Comparison of ENCODE assay signal across 16 cellular contexts in genomic region chr5:93674866-93675457, GRCh38.
A peak's percentile ranks its signal among the peaks of the same experiment; 100 is the strongest.
DNase-seq lines count a peak whose midpoint lies in the region; ATAC-seq and TF ChIP-seq lines count a peak whose summit lies in the region.
"Had no signal": no experiment of that assay in that cellular context is flagged by ENCODE, and none has a peak within 500 bp of the region (broad histone marks: within the 10 kb centered on the region; RNA-seq: fewer than 3 reads in every experiment).

No MANE protein-coding gene starts in this region.

- TF ChIP-seq POLR2A in prostate gland (IDR thresholded peaks at IDR 0.05) = no peak

- no peaks in the 10 kb centered on the region for H3K36me3 Mint-ChIP-seq in osteocyte (ENCODE audit: unreplicated experiment)

- no peaks in the 10 kb centered on the region for H3K36me3 ChIP-seq in prostate gland
- H3K36me3 ChIP-seq in psoas muscle (ENCODE audit: insufficient read depth in 1 of 2, low read depth in 1 of 2) = no peaks in the 10 kb centered on the region
- H3K36me3 ChIP-seq: esophagus muscularis mucosa had no signal

- H3K27ac Mint-ChIP-seq in osteocyte (ENCODE audit: unreplicated experiment) = no peak overlapping the region
- H3K27ac Mint-ChIP-seq: activated CD8-positive, alpha-beta T cell treated with anti-CD3 and anti-CD28 coated beads for 36 hours; activated naive CD8-positive, alpha-beta T cell; T-helper 2 cell treated with Interferon-gamma antibody and Interleukin-4, amounts not matched to agents 5 μg/mL and 100 μg/mL, for 36 hours had no signal

- intact Hi-C loops in prostate gland (cut with DNase I) = no loop called here
- intact Hi-C loops in psoas muscle (cut with DNase I) = no loop called here

- WGBS in prostate gland = 56% methylated on average over 1 of the region's 1 CpG
- WGBS in psoas muscle, 3 donors = 40 to 69% (median 49%) methylated on average over 1 of the region's 1 CpG

- TF ChIP-seq CTCF in osteocyte (IDR thresholded peaks at IDR 0.05) (no peak), prostate gland (IDR thresholded peaks at IDR 0.05) (no peak), psoas muscle (IDR thresholded peaks at IDR 0.05) (no peak)

- ATAC-seq in GM18519 (IDR thresholded peaks at IDR 0.05; ENCODE audit: low FRiP score, unreplicated experiment) (peak; percentile 43), GM21367 (IDR thresholded peaks at IDR 0.05; ENCODE audit: unreplicated experiment) (peak; percentile 44), HG02938 (IDR thresholded peaks at IDR 0.05; ENCODE audit: unreplicated experiment) (peak; percentile 74), HG03565 (IDR thresholded peaks at IDR 0.05; ENCODE audit: unreplicated experiment) (peak; percentile 42), psoas muscle (no peak)
- ATAC-seq: activated CD8-positive, alpha-beta T cell treated with anti-CD3 and anti-CD28 coated beads for 36 hours had no signal

- no peaks in the 10 kb centered on the region for H3K9me3 Mint-ChIP-seq in osteocyte (ENCODE audit: unreplicated experiment)
- H3K9me3 Mint-ChIP-seq: activated CD8-positive, alpha-beta T cell treated with anti-CD3 and anti-CD28 coated beads for 36 hours; T-helper 2 cell treated with Interferon-gamma antibody and Interleukin-4, amounts not matched to agents 5 μg/mL and 100 μg/mL, for 36 hours had no signal

- no peaks in the 10 kb centered on the region for H3K27me3 ChIP-seq in prostate gland (replicated peaks; ENCODE audit: insufficient read depth)
- no peaks in the 10 kb centered on the region for H3K27me3 ChIP-seq in psoas muscle (ENCODE audit: insufficient read depth in 3 of 3, low read length in 2 of 3)
- H3K27me3 ChIP-seq: esophagus muscularis mucosa had no signal

- H3K4me3 Mint-ChIP-seq in osteocyte (ENCODE audit: unreplicated experiment) = no peak overlapping the region
- H3K4me3 Mint-ChIP-seq: activated CD8-positive, alpha-beta T cell treated with anti-CD3 and anti-CD28 coated beads for 36 hours; activated naive CD8-positive, alpha-beta T cell; T-helper 2 cell treated with Interferon-gamma antibody and Interleukin-4, amounts not matched to agents 5 μg/mL and 100 μg/mL, for 36 hours had no signal

- peaks cover 24% of the 10 kb centered on the region for H3K4me1 Mint-ChIP-seq in osteocyte (ENCODE audit: unreplicated experiment)

- H3K4me3 ChIP-seq in prostate gland = no peak overlapping the region
- H3K4me3 ChIP-seq in psoas muscle = no peak overlapping the region
- H3K4me3 ChIP-seq: esophagus muscularis mucosa had no signal

- no peak for DNase-seq in osteocyte (ENCODE audit: extremely low spot score, unreplicated experiment)
- DNase-seq in prostate gland (ENCODE audit: low spot score) = no peak
- DNase-seq in psoas muscle = no peak
- no peak for DNase-seq in HCEC 1CT
- DNase-seq: activated CD8-positive, alpha-beta T cell treated with anti-CD3 and anti-CD28 coated beads for 36 hours; DND-41; Kasumi-1; NCI-H2171; stimulated activated naive CD4-positive, alpha-beta T cell had no signal

- H3K27ac ChIP-seq in prostate gland (no peak overlapping the region), psoas muscle (no peak overlapping the region)
- H3K27ac ChIP-seq: esophagus muscularis mucosa had no signal

- no peaks in the 10 kb centered on the region for H3K27me3 Mint-ChIP-seq in osteocyte (ENCODE audit: unreplicated experiment)
- H3K27me3 Mint-ChIP-seq: activated CD8-positive, alpha-beta T cell treated with anti-CD3 and anti-CD28 coated beads for 36 hours; activated naive CD8-positive, alpha-beta T cell had no signal

- H3K4me1 ChIP-seq in prostate gland (replicated peaks) = no peaks in the 10 kb centered on the region
- H3K4me1 ChIP-seq in psoas muscle = peaks cover 13% of the 10 kb centered on the region

- no peaks in the 10 kb centered on the region for H3K9me3 ChIP-seq in prostate gland
- H3K9me3 ChIP-seq in psoas muscle = no peaks in the 10 kb centered on the region
- H3K9me3 ChIP-seq: esophagus muscularis mucosa had no signal

Comparison
In these comparisons a context has a peak if more than half of its experiments do, and no peak if none do; other contexts are left out.
1. ATAC-seq: peak in GM18519 (single experiment), GM21367 (single experiment), HG02938 (single experiment) and HG03565 (single experiment); none in psoas muscle (0 of 4).